ENCODE assay signal across 8 cellular contexts in genomic region chr4:89306486-89307184, GRCh38. TPM values are rescaled to one million over a fixed set of nuclear protein-coding genes. Genes with fewer than 3 reads are reported as not detected.
A peak's percentile ranks its signal among the peaks of the same experiment; 100 is the strongest.
DNase-seq lines count a peak whose midpoint lies in the region; ATAC-seq and TF ChIP-seq lines count a peak whose summit lies in the region.

No MANE protein-coding gene starts in this region.

- H3K4me1 ChIP-seq in mammary epithelial cell (ENCODE audit: insufficient read depth, low read length) = peaks cover 6% of the 10 kb centered on the region
- peaks cover 8% of the 10 kb centered on the region for H3K4me1 ChIP-seq in mesodermal cell (ENCODE audit: control insufficient read depth, insufficient read depth, low read length, poor library complexity, severe bottlenecking)
- peaks cover 6 to 50% (median 35%) of the 10 kb centered on the region in 4 donors for H3K4me1 ChIP-seq in transverse colon

- H2AFZ ChIP-seq in mammary epithelial cell (ENCODE audit: low read depth, low read length) = no peak overlapping the region

- DNase-seq in MCF 10A (ENCODE audit: unreplicated experiment) = no peak
- DNase-seq in mammary epithelial cell = no peak
- DNase-seq in activated naive CD8-positive, alpha-beta T cell treated with anti-CD3 and anti-CD28 coated beads, Interleukin-2, amount 10 ng/mL, durations not matched to agents 7 days and 5 days = no peak
- DNase-seq in transverse colon = no peak
- no peak for DNase-seq in mucosa of gallbladder (ENCODE audit: low spot score)

- H3K27me3 ChIP-seq in mammary epithelial cell (ENCODE audit: insufficient read depth, low read length) (peaks cover 20% of the 10 kb centered on the region), transverse colon (no peaks in the 10 kb centered on the region)

- in situ Hi-C loops in mammary epithelial cell (cut with MboI; ENCODE audit: low sequenced_read_pairs in 2 of 2) = no loop called here
- in situ Hi-C loops in transverse colon (cut with MboI; ENCODE audit: low pct_ligation_motif_present in 1 of 4, low pct_unique_long_range_greater_than_20kb in 1 of 4, low sequenced_read_pairs in 3 of 4) = no loop called here

- H3K27ac ChIP-seq in mammary epithelial cell (ENCODE audit: insufficient read depth, low read depth, low read length) (no peak overlapping the region), mesodermal cell (ENCODE audit: low read depth, low read length, severe bottlenecking) (peak overlapping the region; percentile 11), transverse colon (peak overlapping the region; percentile 81 to 88 (median 85))

- no peaks in the 10 kb centered on the region for H3K79me2 ChIP-seq in mammary epithelial cell (ENCODE audit: insufficient read depth, low read length)

- H3K9me3 ChIP-seq in mammary epithelial cell (replicated peaks; ENCODE audit: insufficient read depth, low read length) (no peaks in the 10 kb centered on the region), mesodermal cell (ENCODE audit: control insufficient read depth, low read length) (no peaks in the 10 kb centered on the region), transverse colon (no peaks in the 10 kb centered on the region)

- 72% methylated on average over 11 of the region's 11 CpGs for WGBS in mammary epithelial cell (ENCODE audit: low coverage, missing lambda C conversion rate)
- WGBS in mesodermal cell (ENCODE audit: insufficient coverage in 2 of 2), 2 experiments = 74 to 87% methylated on average over 6 to 9 of the region's 11 CpGs
- 19 to 35% methylated on average over 11 of the region's 11 CpGs for WGBS in transverse colon (ENCODE audit: low coverage in 1 of 2), 2 donors

- H3K9ac ChIP-seq in mammary epithelial cell (ENCODE audit: insufficient read depth, low read length) = no peak overlapping the region

- BruUV-seq in MCF 10A (replicated peaks; lab: Mats Ljungman, UMichigan) (no TSS peak), mammary epithelial cell (replicated peaks; lab: Mats Ljungman, UMichigan) (no TSS peak)

- TF ChIP-seq CTCF in MCF 10A (IDR thresholded peaks at IDR 0.05; ENCODE audit: unreplicated experiment) (no peak), mammary epithelial cell (conservative IDR thresholded peaks at IDR 0.05 in 1 of 2, IDR thresholded peaks at IDR 0.05 in 1 of 2; ENCODE audit: extremely low read depth in 1 of 2, insufficient read depth in 1 of 2, low read depth in 1 of 2, low read length in 2 of 2) (no peak), transverse colon (IDR thresholded peaks at IDR 0.05) (no peak)

- H3K27me3 Mint-ChIP-seq in MCF 10A (ENCODE audit: insufficient read depth, unreplicated experiment) = no peaks in the 10 kb centered on the region
- no peaks in the 10 kb centered on the region for H3K27me3 Mint-ChIP-seq in activated naive CD8-positive, alpha-beta T cell treated with anti-CD3 and anti-CD28 coated beads, Interleukin-2, amount 10 ng/mL, durations not matched to agents 7 days and 5 days

- no peak for TF ChIP-seq POLR2A in transverse colon (IDR thresholded peaks at IDR 0.05)

- CTCF ChIA-PET in MCF 10A (lab: Yijun Ruan, JAX) (no interaction called here), mammary epithelial cell (lab: Charles Lee; ENCODE audit: low non-redundant PET) (no interaction called here)

- no peaks in the 10 kb centered on the region for H4K20me1 ChIP-seq in mammary epithelial cell (ENCODE audit: insufficient read depth, low read length)

- no peak for TF ChIP-seq EP300 in transverse colon (IDR thresholded peaks at IDR 0.05; ENCODE audit: low read depth)

- H3K36me3 ChIP-seq in mammary epithelial cell (ENCODE audit: insufficient read depth, low read length) (no peaks in the 10 kb centered on the region), mesodermal cell (ENCODE audit: control insufficient read depth, insufficient read depth, low read length) (no peaks in the 10 kb centered on the region), transverse colon (no peaks in the 10 kb centered on the region)

- no peak overlapping the region for H3K4me2 ChIP-seq in mammary epithelial cell (ENCODE audit: insufficient read depth, low read depth, low read length)

- peaks cover 8% of the 10 kb centered on the region for H3K4me1 Mint-ChIP-seq in MCF 10A (ENCODE audit: insufficient read depth, unreplicated experiment)
- H3K4me1 Mint-ChIP-seq in activated naive CD8-positive, alpha-beta T cell treated with anti-CD3 and anti-CD28 coated beads, Interleukin-2, amount 10 ng/mL, durations not matched to agents 7 days and 5 days = peaks cover 40% of the 10 kb centered on the region

- H3K9me3 Mint-ChIP-seq in MCF 10A (ENCODE audit: unreplicated experiment) = no peaks in the 10 kb centered on the region
- H3K9me3 Mint-ChIP-seq in activated naive CD8-positive, alpha-beta T cell treated with anti-CD3 and anti-CD28 coated beads, Interleukin-2, amount 10 ng/mL, durations not matched to agents 7 days and 5 days = no peaks in the 10 kb centered on the region

- intact Hi-C loops in MCF 10A (cut with micrococcal nuclease) = no loop called here
- intact Hi-C loops in mammary epithelial cell (cut with micrococcal nuclease) = no loop called here
- intact Hi-C loops in transverse colon (cut with DNase I; ENCODE audit: low total_unique reads) = no loop called here

- peak; percentile 9 for ATAC-seq in activated naive CD8-positive, alpha-beta T cell treated with anti-CD3 and anti-CD28 coated beads, Interleukin-2, amount 10 ng/mL, durations not matched to agents 7 days and 5 days (ENCODE audit: low read depth)
- no peak for ATAC-seq in HG02840 (IDR thresholded peaks at IDR 0.05; ENCODE audit: low FRiP score, unreplicated experiment)
- no peak for ATAC-seq in GM18870 (IDR thresholded peaks at IDR 0.05; ENCODE audit: unreplicated experiment)

- dilution Hi-C loops in mammary epithelial cell (cut with HindIII; ENCODE audit: low sequenced_read_pairs) = no loop called here

- no peaks in the 10 kb centered on the region for H3K36me3 Mint-ChIP-seq in MCF 10A (ENCODE audit: insufficient read depth, unreplicated experiment)
- peaks cover 18% of the 10 kb centered on the region for H3K36me3 Mint-ChIP-seq in activated naive CD8-positive, alpha-beta T cell treated with anti-CD3 and anti-CD28 coated beads, Interleukin-2, amount 10 ng/mL, durations not matched to agents 7 days and 5 days

- no peak overlapping the region for H3K27ac Mint-ChIP-seq in MCF 10A (ENCODE audit: low read depth, unreplicated experiment)
- peak overlapping the region; percentile 87 for H3K27ac Mint-ChIP-seq in activated naive CD8-positive, alpha-beta T cell treated with anti-CD3 and anti-CD28 coated beads, Interleukin-2, amount 10 ng/mL, durations not matched to agents 7 days and 5 days

- POLR2A ChIA-PET in MCF 10A (lab: Yijun Ruan, JAX) = no interaction called here
- POLR2A ChIA-PET in activated naive CD8-positive, alpha-beta T cell treated with anti-CD3 and anti-CD28 coated beads, Interleukin-2, amount 10 ng/mL, durations not matched to agents 7 days and 5 days (lab: Charles Lee) = interaction anchor here (2.9 kb wide), 1 partner anchor 12 kb away, joined by 15 read pairs; no protein-coding TSS in a partner anchor

- H3K4me3 ChIP-seq in mammary epithelial cell (replicated peaks in 1 of 3; ENCODE audit: insufficient read depth in 1 of 3, low read depth in 2 of 3, low read length in 3 of 3) (no peak overlapping the region), mesodermal cell (ENCODE audit: extremely low read depth, insufficient read depth, low read length, poor library complexity, severe bottlenecking) (peak overlapping the region; percentile 70), transverse colon (peak overlapping the region in 3 of 4 donors; percentile 67 to 88 (median 77))

- H3K4me3 Mint-ChIP-seq in MCF 10A (ENCODE audit: unreplicated experiment) = peak overlapping the region; percentile 67
- peak overlapping the region; percentile 97 for H3K4me3 Mint-ChIP-seq in activated naive CD8-positive, alpha-beta T cell treated with anti-CD3 and anti-CD28 coated beads, Interleukin-2, amount 10 ng/mL, durations not matched to agents 7 days and 5 days

RNA-seq across cellular contexts. Expression of gene GPRIN3, which starts 1.0 kb away (rescaled TPM):
- not detected in 2 replicates for total RNA-seq in MCF 10A (2022)
- total RNA-seq in mammary epithelial cell = under 1 TPM in 1 of 2 donors, not detected in 1; under 0.01 TPM
- not detected for polyA plus RNA-seq in mammary epithelial cell
- not detected for polyA minus RNA-seq in mammary epithelial cell
- total RNA-seq in activated naive CD8-positive, alpha-beta T cell treated with anti-CD3 and anti-CD28 coated beads, Interleukin-2, amount 10 ng/mL, durations not matched to agents 7 days and 5 days = 10 to 100 TPM; 23.9 to 25.5 TPM
- polyA plus RNA-seq in mesodermal cell (2013, experiment 1 of 2) = 2.2 TPM
- polyA plus RNA-seq in mesodermal cell (2013, experiment 2 of 2) = 1.9 TPM
- 10 to 100 TPM; 10.1 to 21.4 (median 12.8) TPM for total RNA-seq in transverse colon
- 15.2 TPM for total RNA-seq in mucosa of gallbladder

Comparison
In these comparisons a context has a peak if more than half of its experiments do, and no peak if none do; other contexts are left out.
1. H3K4me3 ChIP-seq: peak in mesodermal cell (single experiment) and transverse colon (3 of 4); none in mammary epithelial cell (0 of 3).
2. RNA of gene GPRIN3, which starts 1.0 kb away (total RNA-seq): 23.9 to 25.5 TPM in activated naive CD8-positive, alpha-beta T cell treated with anti-CD3 and anti-CD28 coated beads, Interleukin-2, amount 10 ng/mL, durations not matched to agents 7 days and 5 days, 15.2 TPM in mucosa of gallbladder (single experiment) and 10.1 to 21.4 TPM in transverse colon; not detected in MCF 10A and under 0.01 TPM in mammary epithelial cell; every median in the first group is over 10 times any median in the second.